Comparison of ENCODE assay signal across 8 cellular contexts in the genomic region with DNA sequence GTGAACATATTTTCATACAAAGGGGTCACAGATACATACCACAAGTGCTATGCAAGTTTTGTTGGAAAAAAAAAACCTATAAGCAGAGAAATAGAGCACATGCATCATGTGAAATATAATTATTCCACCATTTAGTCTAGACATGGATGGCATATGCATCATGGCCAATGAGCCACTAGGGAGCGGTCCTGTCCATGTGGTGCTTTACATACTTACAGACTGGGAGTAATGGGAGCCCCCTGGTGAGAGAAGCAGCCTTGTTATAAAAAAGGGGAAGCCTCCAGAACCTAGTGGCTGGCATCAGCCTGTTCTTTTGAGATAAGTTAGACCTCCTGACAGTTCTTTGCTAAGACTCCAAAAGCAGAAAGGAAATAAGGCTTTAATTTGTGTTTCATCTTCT.
DNase-seq lines count a peak whose midpoint lies in the region; ATAC-seq, FAIRE-seq and TF ChIP-seq lines count a peak whose summit lies in the region.

No MANE protein-coding gene starts in this region.

- WGBS in small intestine, 3 donors = 62 to 77% (median 75%) methylated on average over 1 of the region's 1 CpG

- no peak for ATAC-seq in HG03280 (IDR thresholded peaks at IDR 0.05; ENCODE audit: unreplicated experiment)

- no peaks in the 10 kb centered on the region for H3K4me1 ChIP-seq in small intestine (ENCODE audit: control insufficient read depth in 2 of 2, insufficient read depth in 1 of 2, low read depth in 1 of 2, low read length in 1 of 2)

- TF ChIP-seq RAD21 in Ishikawa (IDR thresholded peaks at IDR 0.05; ENCODE audit: low read depth) = peak; percentile 13; the same call in 1 of the 2 replicates

- H3K4me3 ChIP-seq in small intestine (ENCODE audit: low read depth in 1 of 2, low read length in 2 of 2) = no peak overlapping the region

- H3K36me3 ChIP-seq in small intestine (ENCODE audit: control insufficient read depth in 2 of 2, insufficient read depth in 2 of 2, low read length in 2 of 2) = no peaks in the 10 kb centered on the region

- peak; percentile 55 for DNase-seq in GDM1 (lab: John Stamatoyannopoulos, UW)
- DNase-seq in SK-N-DZ (ENCODE audit: low spot score) = peak; percentile 42
- DNase-seq in iPS-NIHi7 (ENCODE audit: extremely low spot score) = peak; percentile 49
- no peak for DNase-seq in NCI-H2081 (lab: John Stamatoyannopoulos, UW)
- no peak for DNase-seq in small intestine
- DNase-seq in NCI-H345 treated with DMSO at 0.1 percent for 48 hours (lab: John Stamatoyannopoulos, UW; ENCODE audit: unreplicated experiment) = no peak

- H3K27me3 ChIP-seq in small intestine (ENCODE audit: control insufficient read depth in 2 of 2, insufficient read depth in 2 of 2, low read length in 2 of 2) = no peaks in the 10 kb centered on the region

- H3K27ac ChIP-seq in small intestine (ENCODE audit: low read depth in 1 of 2, low read length in 1 of 2) = no peak overlapping the region

- FAIRE-seq in small intestine (lab: Jason Lieb, UNC) = no peak

- no peaks in the 10 kb centered on the region for H3K9me3 ChIP-seq in small intestine (ENCODE audit: control insufficient read depth, low read depth)

- TF ChIP-seq EP300 in Ishikawa (IDR thresholded peaks at IDR 0.05; ENCODE audit: borderline replicate concordance) = no peak

TF ChIP-seq in Ishikawa, 13 proteins besides CTCF, POLR2A, EP300 and RAD21:
- TF ChIP-seq, protein P1, sequence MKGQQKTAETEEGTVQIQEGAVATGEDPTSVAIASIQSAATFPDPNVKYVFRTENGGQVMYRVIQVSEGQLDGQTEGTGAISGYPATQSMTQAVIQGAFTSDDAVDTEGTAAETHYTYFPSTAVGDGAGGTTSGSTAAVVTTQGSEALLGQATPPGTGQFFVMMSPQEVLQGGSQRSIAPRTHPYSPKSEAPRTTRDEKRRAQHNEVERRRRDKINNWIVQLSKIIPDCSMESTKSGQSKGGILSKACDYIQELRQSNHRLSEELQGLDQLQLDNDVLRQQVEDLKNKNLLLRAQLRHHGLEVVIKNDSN (IDR thresholded peaks at IDR 0.05) = no peak
- TF ChIP-seq EGR1 (IDR thresholded peaks at IDR 0.05) = no peak
- TF ChIP-seq FOXM1 (IDR thresholded peaks at IDR 0.05; ENCODE audit: borderline replicate concordance, low read depth) = no peak

Comparison
In these comparisons a context has a peak if more than half of its experiments do, and no peak if none do; other contexts are left out.
1. DNase-seq: peak in GDM1 (single experiment), SK-N-DZ (single experiment) and iPS-NIHi7 (single experiment); none in NCI-H2081 (0 of 2), small intestine (single experiment) and NCI-H345 treated with DMSO at 0.1 percent for 48 hours (single experiment).